In genomic region chr22:47552024-47552423, GRCh38 we compare ENCODE assay signal across 24 cellular contexts.
"Had no signal": no experiment of that assay in that cellular context is flagged by ENCODE, and none has a peak within 500 bp of the region (broad histone marks: within the 10 kb centered on the region; RNA-seq: fewer than 3 reads in every experiment).

No MANE protein-coding gene starts in this region.

- H3K9me3 ChIP-seq: left lung, mucosa of descending colon, neutrophil, prostate gland, thoracic aorta, tibial nerve, upper lobe of right lung, uterus had no signal

- H3K27me3 Mint-ChIP-seq: stimulated activated naive CD8-positive, alpha-beta T cell treated with anti-CD3 and anti-CD28 coated beads, Interleukin-15, Interleukin-2, amounts not matched to agents 100 ng/mL and 50 ng/mL, for 24 hours had no signal

- H3K4me1 ChIP-seq: left lung, parathyroid adenoma, prostate gland, tibial nerve, upper lobe of right lung, uterus had no signal

- H3K4me3 Mint-ChIP-seq: mesothelial cell of epicardium; naive B cell; natural killer cell treated with Interleukin-12 subunit alpha and Interleukin-12 subunit beta and Interleukin-15 and Interleukin-18, amount 100 ng/mL, for 72 hours; neural crest cell; stimulated activated naive B cell treated with anti-CD40 and anti-IgM and Interleukin-4, amounts not matched to agents 10 μg/mL and 1 μg/mL and 100 μg/mL, for 72 hours; stimulated activated naive CD8-positive, alpha-beta T cell treated with anti-CD3 and anti-CD28 coated beads, Interleukin-15, Interleukin-2, amounts not matched to agents 100 ng/mL and 50 ng/mL, for 24 hours had no signal

- H3K4me1 Mint-ChIP-seq: mesothelial cell of epicardium; neural crest cell; stimulated activated naive B cell treated with anti-CD40 and anti-IgM and Interleukin-4, amounts not matched to agents 10 μg/mL and 1 μg/mL and 100 μg/mL, for 72 hours had no signal

- H3K27ac Mint-ChIP-seq: mesothelial cell of epicardium; naive B cell; natural killer cell treated with Interleukin-12 subunit alpha and Interleukin-12 subunit beta and Interleukin-15 and Interleukin-18, amount 100 ng/mL, for 72 hours; stimulated activated naive B cell treated with anti-CD40 and anti-IgM and Interleukin-4, amounts not matched to agents 10 μg/mL and 1 μg/mL and 100 μg/mL, for 72 hours; stimulated activated naive CD8-positive, alpha-beta T cell treated with anti-CD3 and anti-CD28 coated beads, Interleukin-15, Interleukin-2, amounts not matched to agents 100 ng/mL and 50 ng/mL, for 24 hours had no signal

- H3K27me3 ChIP-seq: left lung, neutrophil, tibial nerve, upper lobe of right lung, uterus had no signal

- DNase-seq: cortex of kidney; effector CD4-positive, alpha-beta T cell; left lung; mesenchymal stem cell; mucosa of descending colon; naive B cell; right cardiac atrium; stimulated activated CD4-positive, alpha-beta T cell treated with anti-CD3 and anti-CD28 coated beads, Interleukin-15, amount 100 ng/mL, for 24 hours; stimulated activated CD4-positive, alpha-beta T cell treated with anti-CD3 and anti-CD28 coated beads, Interleukin-2, amount 100 ng/mL, for 48 hours; stimulated activated naive B cell treated with anti-CD40 and anti-IgM and Interleukin-4, amounts not matched to agents 10 μg/mL and 1 μg/mL and 100 μg/mL, for 72 hours; upper lobe of right lung; uterus had no signal

- H3K36me3 ChIP-seq: left lung, neutrophil, prostate gland, thoracic aorta, tibial nerve, upper lobe of right lung, uterus had no signal

- H3K36me3 Mint-ChIP-seq: naive B cell; natural killer cell treated with Interleukin-12 subunit alpha and Interleukin-12 subunit beta and Interleukin-15 and Interleukin-18, amount 100 ng/mL, for 72 hours; stimulated activated naive B cell treated with anti-CD40 and anti-IgM and Interleukin-4, amounts not matched to agents 10 μg/mL and 1 μg/mL and 100 μg/mL, for 72 hours had no signal

- FAIRE-seq: frontal cortex, kidney had no signal

- H3K9me3 Mint-ChIP-seq: natural killer cell treated with Interleukin-12 subunit alpha and Interleukin-12 subunit beta and Interleukin-15 and Interleukin-18, amount 100 ng/mL, for 72 hours; stimulated activated naive CD8-positive, alpha-beta T cell treated with anti-CD3 and anti-CD28 coated beads, Interleukin-15, Interleukin-2, amounts not matched to agents 100 ng/mL and 50 ng/mL, for 24 hours had no signal

- ATAC-seq: left lung; mucosa of descending colon; natural killer cell treated with Interleukin-12 subunit alpha and Interleukin-12 subunit beta and Interleukin-15 and Interleukin-18, amount 100 ng/mL, for 72 hours; right cardiac atrium; stimulated activated naive B cell treated with anti-CD40 and anti-IgM and Interleukin-4, amounts not matched to agents 10 μg/mL and 1 μg/mL and 100 μg/mL, for 72 hours; upper lobe of right lung had no signal

- H3K4me3 ChIP-seq: left lung, mucosa of descending colon, prostate gland, skin epidermis, thoracic aorta, tibial nerve, upper lobe of right lung, uterus had no signal

- H3K27ac ChIP-seq: left lung, neutrophil, parathyroid adenoma, prostate gland, skin epidermis, thoracic aorta, tibial nerve, upper lobe of right lung, uterus had no signal
